In genomic region chr18:9038277-9038871, GRCh38 we compare ENCODE assay signal across 14 cellular contexts.
DNase-seq lines count a peak whose midpoint lies in the region; TF ChIP-seq lines count a peak whose summit lies in the region.
"Had no signal": no experiment of that assay in that cellular context is flagged by ENCODE, and none has a peak within 500 bp of the region (broad histone marks: within the 10 kb centered on the region; RNA-seq: fewer than 3 reads in every experiment).

No MANE protein-coding gene starts in this region.

- no peaks in the 10 kb centered on the region for H3K36me3 ChIP-seq in HUES48 (ENCODE audit: control insufficient read depth, insufficient read depth, low read length)
- no peaks in the 10 kb centered on the region for H3K36me3 ChIP-seq in kidney epithelial cell (ENCODE audit: control insufficient read depth, insufficient read depth, low read length)

- H3K36me3 Mint-ChIP-seq in immature natural killer cell = no peaks in the 10 kb centered on the region

- H3K4me3 Mint-ChIP-seq in immature natural killer cell = no peak overlapping the region
- H3K4me3 Mint-ChIP-seq: CD4-positive, alpha-beta T cell; neural crest cell had no signal

- H3K27me3 ChIP-seq in HUES48 (ENCODE audit: control insufficient read depth, insufficient read depth, low read length) (no peaks in the 10 kb centered on the region), kidney epithelial cell (ENCODE audit: control insufficient read depth, insufficient read depth, low read length) (no peaks in the 10 kb centered on the region)

- H3K9me3 ChIP-seq in HUES48 (ENCODE audit: control insufficient read depth, insufficient read depth, low read length) = no peaks in the 10 kb centered on the region

- peaks cover 2 to 6% (median 2%) of the 10 kb centered on the region in 3 donors for H3K27me3 Mint-ChIP-seq in immature natural killer cell (ENCODE audit: low read depth in 3 of 3)
- H3K27me3 Mint-ChIP-seq: CD4-positive, alpha-beta T cell had no signal

- no peak overlapping the region for H3K9ac ChIP-seq in HUES48 (ENCODE audit: low read depth, low read length)

- DNase-seq in choroid plexus epithelial cell (ENCODE audit: low read depth) = peak; percentile 9
- peak; percentile 28 for DNase-seq in kidney epithelial cell (ENCODE audit: low read depth)
- DNase-seq in immature natural killer cell = no peak
- DNase-seq in NCI-H748 treated with DMSO at 0.1 percent for 48 hours (lab: John Stamatoyannopoulos, UW) = no peak
- no peak for DNase-seq in NCI-H446 treated with DMSO at 0.1 percent for 48 hours (lab: John Stamatoyannopoulos, UW)
- no peak for DNase-seq in NK-92 treated with Interleukin-12 subunit alpha and Interleukin-12 subunit beta, amount 100 ng/mL, for 24 hours (lab: John Stamatoyannopoulos, UW)
- DNase-seq: CD4-positive, alpha-beta T cell; NCI-H2171; Right ventricle myocardium superior; stimulated activated CD4-positive, alpha-beta T cell treated with anti-CD3 and anti-CD28 coated beads, Interleukin-2, amount 100 ng/mL, for 48 hours; stimulated activated CD8-positive, alpha-beta memory T cell treated with anti-CD3 and anti-CD28 coated beads, Interleukin-4, amount 100 ng/mL, for 48 hours had no signal

- no peak for TF ChIP-seq CTCF in choroid plexus epithelial cell (conservative IDR thresholded peaks at IDR 0.05; ENCODE audit: low read depth, low read length)
- no peak for TF ChIP-seq CTCF in kidney epithelial cell (IDR thresholded peaks at IDR 0.05; ENCODE audit: insufficient read depth, low read length, poor library complexity, severe bottlenecking)

- H3K4me3 ChIP-seq in HUES48 (ENCODE audit: low read depth, low read length) (no peak overlapping the region), choroid plexus epithelial cell (ENCODE audit: low read depth, low read length) (no peak overlapping the region), kidney epithelial cell (ENCODE audit: low read depth, low read length) (no peak overlapping the region)
- H3K4me3 ChIP-seq: lung had no signal

- peaks cover 8% of the 10 kb centered on the region; the same call in 1 of the 2 replicates for H3K4me1 ChIP-seq in HUES48 (ENCODE audit: control insufficient read depth, insufficient read depth, low read length)

- H3K9me3 Mint-ChIP-seq in immature natural killer cell = no peaks in the 10 kb centered on the region
- H3K9me3 Mint-ChIP-seq: CD4-positive, alpha-beta T cell; neural crest cell had no signal

- H3K4me1 Mint-ChIP-seq in immature natural killer cell = no peaks in the 10 kb centered on the region

- H3K27ac Mint-ChIP-seq in immature natural killer cell = no peak overlapping the region
- H3K27ac Mint-ChIP-seq: CD4-positive, alpha-beta T cell had no signal

- H3K27ac ChIP-seq in HUES48 (ENCODE audit: low read depth, low read length) = peak overlapping the region; percentile 46

Comparison
In these comparisons a context has a peak if more than half of its experiments do, and no peak if none do; other contexts are left out.
1. DNase-seq: peak in choroid plexus epithelial cell (single experiment) and kidney epithelial cell (single experiment); none in immature natural killer cell (0 of 3), NCI-H748 treated with DMSO at 0.1 percent for 48 hours (single experiment), NCI-H446 treated with DMSO at 0.1 percent for 48 hours (single experiment) and NK-92 treated with Interleukin-12 subunit alpha and Interleukin-12 subunit beta, amount 100 ng/mL, for 24 hours (single experiment).